ENCODE assay signal across 1 cellular context in genomic region chr20:37584238-37584807, GRCh38.
A peak's percentile ranks its signal among the peaks of the same experiment; 100 is the strongest.
TF ChIP-seq lines count a peak whose summit lies in the region.

No MANE protein-coding gene starts in this region.

TF ChIP-seq in K562, 482 proteins besides CTCF, POLR2A, EP300 and RAD21 (continued from another document):
- TF ChIP-seq USF1 (CRISPR knock-in tag; IDR thresholded peaks at IDR 0.05) (no peak), DPF2 (IDR thresholded peaks at IDR 0.05) (no peak), MBD1 (CRISPR knock-in tag; IDR thresholded peaks at IDR 0.05) (no peak), BCLAF1 (IDR thresholded peaks at IDR 0.05; ENCODE audit: borderline replicate concordance in 1 of 2, control insufficient read depth in 1 of 2, low read depth in 2 of 2, low read length in 1 of 2) (no peak), ZBTB17 (CRISPR knock-in tag; IDR thresholded peaks at IDR 0.05) (peak; percentile 99), ERF (CRISPR knock-in tag; IDR thresholded peaks at IDR 0.05) (no peak), SMC3 (conservative IDR thresholded peaks at IDR 0.05; ENCODE audit: insufficient read depth, low read depth, low read length) (no peak), KLF10 (CRISPR knock-in tag; IDR thresholded peaks at IDR 0.05) (no peak)
TF ChIP-seq in K562: peak in this region for 8.
